12 cellular contexts compared by ENCODE assay signal in the genomic region with DNA sequence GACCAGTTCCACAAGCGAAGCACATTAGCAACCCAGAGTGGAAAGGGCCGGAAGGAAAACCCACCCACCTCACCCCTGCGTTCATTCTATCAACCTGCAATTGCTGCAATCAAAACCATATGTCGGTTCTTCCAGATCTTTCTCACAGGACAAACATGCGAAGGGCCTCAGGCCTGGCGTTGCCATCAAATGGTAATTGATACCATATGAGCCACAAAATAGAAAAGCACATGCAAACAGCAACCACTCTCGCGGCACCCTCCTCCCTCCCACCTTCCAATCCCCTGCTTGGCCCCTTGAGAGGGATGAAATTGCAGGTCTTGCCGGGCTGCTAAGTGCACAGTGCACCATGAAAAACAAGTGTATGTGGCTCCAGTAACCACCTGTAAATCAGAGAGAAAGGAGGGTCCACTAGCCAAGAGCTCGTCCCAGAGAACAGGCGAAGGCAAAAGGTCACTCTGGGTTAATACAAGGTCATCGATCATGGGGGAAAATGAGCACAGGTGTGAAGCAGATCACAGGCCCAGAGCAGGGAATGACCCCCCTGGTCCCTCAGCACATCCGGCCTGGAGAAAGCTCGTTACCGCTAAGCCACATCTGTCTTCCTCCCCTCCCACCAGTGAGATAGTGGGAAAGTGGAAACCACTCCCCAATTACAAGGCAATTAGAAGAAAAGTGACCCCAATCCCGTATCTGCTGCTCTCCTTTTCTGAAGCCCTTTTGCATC.
DNase-seq lines count a peak whose midpoint lies in the region; ATAC-seq and TF ChIP-seq lines count a peak whose summit lies in the region.
"Had no signal": no experiment of that assay in that cellular context is flagged by ENCODE, and none has a peak within 500 bp of the region (broad histone marks: within the 10 kb centered on the region; RNA-seq: fewer than 3 reads in every experiment).

No MANE protein-coding gene starts in this region.

- H4K20me1 ChIP-seq in OCI-LY3 (ENCODE audit: insufficient read depth, low read length) = peaks cover 99% of the 10 kb centered on the region

- H3K4me1 ChIP-seq in HUES48 (ENCODE audit: control insufficient read depth, insufficient read depth, low read length) (peaks cover 77% of the 10 kb centered on the region), OCI-LY3 (ENCODE audit: low read length) (peaks cover 61% of the 10 kb centered on the region), stomach smooth muscle (ENCODE audit: control insufficient read depth, insufficient read depth, low read length) (peaks cover 9% of the 10 kb centered on the region)

- no peak for TF ChIP-seq CTCF in OCI-LY3 (IDR thresholded peaks at IDR 0.05; ENCODE audit: low read depth, low read length)
- TF ChIP-seq CTCF in glutamatergic neuron (IDR thresholded peaks at IDR 0.05; ENCODE audit: partially characterized antibody, unreplicated experiment) = no peak

- ATAC-seq in HG02884 (IDR thresholded peaks at IDR 0.05; ENCODE audit: unreplicated experiment) = no peak
- ATAC-seq: activated naive CD8-positive, alpha-beta T cell treated with anti-CD3 and anti-CD28 coated beads, Interleukin-2, amount 50 U/mL, for 24 hours; mucosa of descending colon had no signal

- peaks cover 6% of the 10 kb centered on the region for H3K27me3 Mint-ChIP-seq in glutamatergic neuron (ENCODE audit: unreplicated experiment)
- H3K27me3 Mint-ChIP-seq: activated naive CD8-positive, alpha-beta T cell treated with anti-CD3 and anti-CD28 coated beads, Interleukin-2, amount 50 U/mL, for 24 hours had no signal

- H3K9me3 ChIP-seq in HUES48 (ENCODE audit: control insufficient read depth, insufficient read depth, low read length) (no peaks in the 10 kb centered on the region), OCI-LY3 (ENCODE audit: insufficient read depth, low read length) (no peaks in the 10 kb centered on the region), stomach smooth muscle (ENCODE audit: control insufficient read depth in 2 of 2, low read length in 2 of 2) (no peaks in the 10 kb centered on the region)
- H3K9me3 ChIP-seq: mucosa of descending colon had no signal

- no peaks in the 10 kb centered on the region for H3K27me3 ChIP-seq in HUES48 (ENCODE audit: control insufficient read depth, insufficient read depth, low read length)
- no peaks in the 10 kb centered on the region for H3K27me3 ChIP-seq in OCI-LY3 (ENCODE audit: low read depth, low read length)
- H3K27me3 ChIP-seq in stomach smooth muscle (ENCODE audit: control insufficient read depth in 1 of 2, insufficient read depth in 2 of 2, low read length in 2 of 2) = no peaks in the 10 kb centered on the region

- H3K4me3 ChIP-seq in HUES48 (ENCODE audit: low read depth, low read length) (no peak overlapping the region), OCI-LY3 (ENCODE audit: low read length) (no peak overlapping the region), stomach smooth muscle (ENCODE audit: low read length in 2 of 2) (peak overlapping the region; percentile 3 to 44)
- H3K4me3 ChIP-seq: mucosa of descending colon had no signal

- peak overlapping the region; percentile 14 for H3K4me2 ChIP-seq in OCI-LY3 (ENCODE audit: low read length)

- peaks cover 4% of the 10 kb centered on the region for H3K9me3 Mint-ChIP-seq in glutamatergic neuron (ENCODE audit: unreplicated experiment)
- H3K9me3 Mint-ChIP-seq: activated naive CD8-positive, alpha-beta T cell treated with anti-CD3 and anti-CD28 coated beads, Interleukin-2, amount 50 U/mL, for 24 hours had no signal

- H3K36me3 Mint-ChIP-seq in glutamatergic neuron (ENCODE audit: unreplicated experiment) = no peaks in the 10 kb centered on the region

- no peak overlapping the region for H2AFZ ChIP-seq in OCI-LY3 (ENCODE audit: low read depth, low read length)

- H3K4me3 Mint-ChIP-seq in glutamatergic neuron (ENCODE audit: unreplicated experiment) = peak overlapping the region; percentile 73
- H3K4me3 Mint-ChIP-seq: activated naive CD8-positive, alpha-beta T cell treated with anti-CD3 and anti-CD28 coated beads, Interleukin-2, amount 50 U/mL, for 24 hours had no signal

- H3K9ac ChIP-seq in HUES48 (ENCODE audit: low read depth, low read length) = no peak overlapping the region; the same call in 1 of the 2 replicates
- H3K9ac ChIP-seq in OCI-LY3 (ENCODE audit: low read length) = no peak overlapping the region
- peak overlapping the region in 1 of 2 donors; percentile 16 for H3K9ac ChIP-seq in stomach smooth muscle (ENCODE audit: low read length in 2 of 2)

- peak overlapping the region; percentile 93 for H3K27ac Mint-ChIP-seq in glutamatergic neuron (ENCODE audit: unreplicated experiment)
- H3K27ac Mint-ChIP-seq: activated naive CD8-positive, alpha-beta T cell treated with anti-CD3 and anti-CD28 coated beads, Interleukin-2, amount 50 U/mL, for 24 hours had no signal

- H3K4me1 Mint-ChIP-seq in glutamatergic neuron (ENCODE audit: low read depth, unreplicated experiment) = peaks cover 73% of the 10 kb centered on the region

- H3K36me3 ChIP-seq in HUES48 (ENCODE audit: control insufficient read depth, insufficient read depth, low read length) (no peaks in the 10 kb centered on the region), OCI-LY3 (replicated peaks; ENCODE audit: low read depth, low read length) (peaks cover 82% of the 10 kb centered on the region), stomach smooth muscle (ENCODE audit: control insufficient read depth in 2 of 2, insufficient read depth in 2 of 2, low read length in 2 of 2) (no peaks in the 10 kb centered on the region)

- DNase-seq in glutamatergic neuron (peak; percentile 62), DMS 273 treated with DMSO at 0.1 percent for 48 hours (lab: John Stamatoyannopoulos, UW) (no peak), LoVo (ENCODE audit: low spot score) (no peak)
- DNase-seq: activated CD4-positive, alpha-beta T cell treated with anti-CD3 and anti-CD28 coated beads, Interleukin-2, amount 50 U/mL, for 48 hours; activated naive CD8-positive, alpha-beta T cell treated with anti-CD3 and anti-CD28 coated beads, Interleukin-2, amount 50 U/mL, for 24 hours; MM.1S; mucosa of descending colon; SIG-M5 had no signal

- peak overlapping the region; percentile 39 for H3K27ac ChIP-seq in HUES48 (ENCODE audit: low read depth, low read length)
- no peak overlapping the region for H3K27ac ChIP-seq in OCI-LY3 (ENCODE audit: low read length)
- H3K27ac ChIP-seq in stomach smooth muscle (ENCODE audit: low read length) = no peak overlapping the region

- H3K79me2 ChIP-seq in OCI-LY3 (ENCODE audit: low read length) = peaks cover 100% of the 10 kb centered on the region

Comparison
In these comparisons a context has a peak if more than half of its experiments do, and no peak if none do; other contexts are left out.
1. H3K4me3 ChIP-seq: peak in stomach smooth muscle (2 of 2); none in HUES48 (single experiment) and OCI-LY3 (single experiment).